Comparison of ENCODE assay signal across 1 cellular context in genomic region chr13:102394158-102395053, GRCh38.
TF ChIP-seq lines count a peak whose summit lies in the region.

No MANE protein-coding gene starts in this region.

TF ChIP-seq in GM12878, 131 proteins besides CTCF, POLR2A, EP300 and RAD21 (continued from another document):
- TF ChIP-seq BCLAF1 (IDR thresholded peaks at IDR 0.05) = no peak
- no peak for TF ChIP-seq CBX3 (IDR thresholded peaks at IDR 0.05; ENCODE audit: borderline replicate concordance, low read depth)
- TF ChIP-seq DPF2 (IDR thresholded peaks at IDR 0.05) = no peak; the same call in 1 of the 2 replicates
- no peak for TF ChIP-seq TCF12 (IDR thresholded peaks at IDR 0.05; ENCODE audit: low read depth, low read length)
- peak; percentile 77 for TF ChIP-seq MEF2B (IDR thresholded peaks at IDR 0.05; ENCODE audit: partially characterized antibody, poor library complexity, severe bottlenecking)
- no peak for TF ChIP-seq HDAC6 (IDR thresholded peaks at IDR 0.05; ENCODE audit: unreplicated experiment)
